11 cellular contexts compared by ENCODE assay signal in the genomic region with DNA sequence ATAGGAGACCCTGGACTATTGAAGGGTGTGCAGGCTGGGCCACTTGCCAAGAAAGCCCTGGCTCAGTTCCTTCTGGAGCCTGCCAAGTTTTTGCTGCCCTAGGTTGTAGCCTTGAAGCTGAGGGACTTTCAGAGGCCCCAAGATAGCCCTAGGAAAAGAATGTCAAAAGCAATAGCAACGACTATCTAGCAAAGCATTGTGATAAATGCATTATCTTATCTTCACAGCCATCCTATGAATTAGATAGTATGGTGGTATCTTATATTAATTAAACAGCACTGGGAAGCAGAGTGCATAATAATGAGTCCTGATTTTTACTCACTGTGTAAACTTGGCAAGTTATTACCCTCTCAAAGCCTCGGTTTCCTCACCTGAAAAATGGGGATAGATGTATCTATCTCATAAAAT.
DNase-seq lines count a peak whose midpoint lies in the region; ATAC-seq and TF ChIP-seq lines count a peak whose summit lies in the region.
"Had no signal": no experiment of that assay in that cellular context is flagged by ENCODE, and none has a peak within 500 bp of the region (broad histone marks: within the 10 kb centered on the region; RNA-seq: fewer than 3 reads in every experiment).

No MANE protein-coding gene starts in this region.

- WGBS in esophagus muscularis mucosa = 24% methylated on average over 2 of the region's 2 CpGs

- no peaks in the 10 kb centered on the region for H3K27me3 ChIP-seq in esophagus muscularis mucosa

- TF ChIP-seq EP300 in esophagus muscularis mucosa (IDR thresholded peaks at IDR 0.05) = no peak

- peak; percentile 59 for DNase-seq in COR-L47 (lab: John Stamatoyannopoulos, UW)
- DNase-seq in NCI-H69 (lab: John Stamatoyannopoulos, UW) = peak; percentile 1
- no peak for DNase-seq in esophagus muscularis mucosa (ENCODE audit: extremely low spot score)
- DNase-seq in mucosa of descending colon = peak in 2 of 3 donors; percentile 59 to 62
- DNase-seq in D341Med (ENCODE audit: low spot score) = no peak
- DNase-seq in activated naive CD4-positive, alpha-beta T cell treated with anti-CD3 and anti-CD28 coated beads, Interleukin-2, amount 50 U/mL, for 16 hours = no peak
- DNase-seq: activated naive CD4-positive, alpha-beta T cell treated with anti-CD3 and anti-CD28 coated beads, Interleukin-2, amount 10 ng/mL, durations not matched to agents 7 days and 5 days; HFFc6; stimulated activated naive B cell treated with anti-CD40 and anti-IgM and Interleukin-4, amounts not matched to agents 10 μg/mL and 1 μg/mL and 100 μg/mL, for 72 hours had no signal

- ATAC-seq in mucosa of descending colon (peak; percentile 62), HG03521 (IDR thresholded peaks at IDR 0.05; ENCODE audit: unreplicated experiment) (no peak), GM18505 (IDR thresholded peaks at IDR 0.05; ENCODE audit: unreplicated experiment) (no peak)
- ATAC-seq: stimulated activated naive B cell treated with anti-CD40 and anti-IgM and Interleukin-4, amounts not matched to agents 10 μg/mL and 1 μg/mL and 100 μg/mL, for 72 hours had no signal

- TF ChIP-seq POLR2A in esophagus muscularis mucosa (IDR thresholded peaks at IDR 0.05; ENCODE audit: low read depth) (no peak), GM18505 (IDR thresholded peaks at IDR 0.05; ENCODE audit: borderline replicate concordance, extremely low read depth, insufficient read depth, insufficient read length) (no peak)

- TF ChIP-seq CTCF in esophagus muscularis mucosa (IDR thresholded peaks at IDR 0.05) = no peak
- no peak for TF ChIP-seq CTCF in mucosa of descending colon (IDR thresholded peaks at IDR 0.05)

- H3K36me3 ChIP-seq in esophagus muscularis mucosa (no peaks in the 10 kb centered on the region), mucosa of descending colon (ENCODE audit: low read depth) (no peaks in the 10 kb centered on the region)

- H3K27ac ChIP-seq in esophagus muscularis mucosa (replicated peaks in 1 of 4) = peak overlapping the region in 3 of 4 donors; percentile 5 to 65 (median 34)

- H3K9me3 ChIP-seq in esophagus muscularis mucosa (no peaks in the 10 kb centered on the region), mucosa of descending colon (no peaks in the 10 kb centered on the region)

- H3K4me1 ChIP-seq in esophagus muscularis mucosa (peaks cover 0 to 19% (median 18%) of the 10 kb centered on the region in 4 donors), mucosa of descending colon (ENCODE audit: low read depth) (peaks cover 6% of the 10 kb centered on the region)

- intact Hi-C loops in esophagus muscularis mucosa (cut with DNase I) (no loop called here), mucosa of descending colon (cut with DNase I, micrococcal nuclease) (no loop called here)

- H3K4me3 ChIP-seq in esophagus muscularis mucosa (no peak overlapping the region), mucosa of descending colon (no peak overlapping the region)

Comparison
In these comparisons a context has a peak if more than half of its experiments do, and no peak if none do; other contexts are left out.
1. DNase-seq: peak in COR-L47 (single experiment), NCI-H69 (single experiment) and mucosa of descending colon (2 of 3); none in esophagus muscularis mucosa (single experiment), D341Med (single experiment) and activated naive CD4-positive, alpha-beta T cell treated with anti-CD3 and anti-CD28 coated beads, Interleukin-2, amount 50 U/mL, for 16 hours (single experiment).